8 cellular contexts compared by ENCODE assay signal in the genomic region with DNA sequence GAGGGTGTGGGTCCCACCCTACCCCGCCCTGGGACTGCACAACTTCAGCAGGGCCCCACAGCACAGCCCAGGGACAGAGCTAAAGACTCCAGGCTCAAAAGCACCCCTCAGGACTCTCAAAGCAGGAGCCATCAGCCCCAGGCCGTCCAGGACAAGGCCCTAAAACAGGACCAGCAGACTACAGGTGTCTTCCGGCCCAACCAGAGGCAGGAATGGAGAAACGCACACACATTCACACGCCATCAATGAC. TPM values are rescaled to one million over a fixed set of nuclear protein-coding genes. Genes with fewer than 3 reads are reported as not detected.
DNase-seq lines count a peak whose midpoint lies in the region; ATAC-seq and TF ChIP-seq lines count a peak whose summit lies in the region.

No MANE protein-coding gene starts in this region.

- ATAC-seq in omental fat pad (ENCODE audit: low FRiP score) (peak; percentile 47), HG03354 (IDR thresholded peaks at IDR 0.05; ENCODE audit: poor library complexity, severe bottlenecking, unreplicated experiment) (no peak)

- H3K4me3 ChIP-seq in PC-9 (peak overlapping the region; percentile 62), esophagus (ENCODE audit: low read depth in 1 of 2, low read length in 2 of 2) (peak overlapping the region; percentile 58 to 72)

- H3K36me3 ChIP-seq in PC-9 (ENCODE audit: low read depth), result no peaks in the 10 kb centered on the region
- peaks cover 8 to 20% of the 10 kb centered on the region in 2 donors for H3K36me3 ChIP-seq in esophagus (ENCODE audit: control insufficient read depth in 2 of 2, insufficient read depth in 2 of 2, low read length in 1 of 2)

- no peaks in the 10 kb centered on the region for H3K27me3 ChIP-seq in PC-9 (ENCODE audit: insufficient read depth, low read depth)
- no peaks in the 10 kb centered on the region for H3K27me3 ChIP-seq in esophagus (ENCODE audit: control insufficient read depth in 1 of 2, insufficient read depth in 2 of 2, low read length in 2 of 2)

- H3K4me2 ChIP-seq in PC-9, result peak overlapping the region; percentile 70

- POLR2A ChIA-PET in PC-9 (lab: Charles Lee; ENCODE audit: unreplicated experiment) (interaction anchor here (0.6 to 1.1 kb wide), 4 partner anchors 21 to 284 kb away, joined by 4 to 9 read pairs (median 4); a partner anchor contains a TSS), GM10248 (lab: Yijun Ruan, JAX) (interaction anchor here (0.8 to 2.0 kb wide), 2 partner anchors 11 to 26 kb away, joined by 3 to 6 read pairs; a partner anchor contains a TSS)

- peaks cover 19% of the 10 kb centered on the region for H3K4me1 ChIP-seq in PC-9 (replicated peaks; ENCODE audit: insufficient read depth)
- H3K4me1 ChIP-seq in esophagus (ENCODE audit: control insufficient read depth in 2 of 2, insufficient read depth in 2 of 2, low read length in 1 of 2), result peaks cover 19 to 25% of the 10 kb centered on the region in 2 donors

- WGBS in esophagus, 2 donors, result 1 to 2% methylated on average over 5 of the region's 5 CpGs

- peak; percentile 62 for DNase-seq in DMS 273 (lab: John Stamatoyannopoulos, UW; ENCODE audit: unreplicated experiment)
- DNase-seq in DMS 273 treated with DMSO at 0.1 percent for 48 hours (lab: John Stamatoyannopoulos, UW), result no peak
- peak in 1 of 2 experiments; percentile 59 for DNase-seq in PC-9
- no peak for DNase-seq in omental fat pad (ENCODE audit: low spot score)
- DNase-seq in GM10248 (ENCODE audit: extremely low spot score), result no peak
- no peak for DNase-seq in stimulated activated CD4-positive, alpha-beta T cell treated with anti-CD3 and anti-CD28 coated beads, Interleukin-1b, Interleukin-23, amount 100 ng/mL, for 48 hours

- H2AFZ ChIP-seq in PC-9, result peak overlapping the region; percentile 69

- H3K27ac ChIP-seq in PC-9, result peak overlapping the region; percentile 68
- peak overlapping the region; percentile 97 to 100 for H3K27ac ChIP-seq in esophagus (ENCODE audit: low read depth in 2 of 2, low read length in 1 of 2)

- CTCF ChIA-PET in PC-9 (lab: Charles Lee), result interaction anchor here (0.6 to 0.8 kb wide), 2 partner anchors 29 to 282 kb away, joined by 4 to 9 read pairs; no protein-coding TSS in a partner anchor
- CTCF ChIA-PET in GM10248 (lab: Yijun Ruan, JAX), result interaction anchor here (0.8 to 5.8 kb wide), 15 partner anchors 10 to 86 kb away, joined by 3 to 37 read pairs (median 6); a partner anchor contains a TSS

- no peak for TF ChIP-seq CTCF in PC-9 (conservative IDR thresholded peaks at IDR 0.05)
- no peak for TF ChIP-seq CTCF in omental fat pad (IDR thresholded peaks at IDR 0.05)
- no peak for TF ChIP-seq CTCF in GM10248 (IDR thresholded peaks at IDR 0.05; ENCODE audit: control extremely low read depth, extremely low read depth, low read depth, missing control alignments)

- H3F3A ChIP-seq in PC-9 (ENCODE audit: insufficient read depth, low read depth), result peaks cover 8% of the 10 kb centered on the region; the same call in 1 of the 2 replicates

- H3K9me3 ChIP-seq in PC-9 (ENCODE audit: insufficient read depth, low read depth), result no peaks in the 10 kb centered on the region
- H3K9me3 ChIP-seq in esophagus (ENCODE audit: control insufficient read depth in 2 of 2, insufficient read depth in 1 of 2, low read depth in 1 of 2, low read length in 1 of 2), result no peaks in the 10 kb centered on the region

- peaks cover 20% of the 10 kb centered on the region for H3K79me2 ChIP-seq in PC-9 (ENCODE audit: low read depth)

- BruUV-seq in PC-9 (replicated peaks; lab: Mats Ljungman, UMichigan), result TSS peak; percentile 71

- no peaks in the 10 kb centered on the region for H3K9me2 ChIP-seq in PC-9 (ENCODE audit: insufficient read depth)

- intact Hi-C loops in PC-9 (cut with micrococcal nuclease; ENCODE audit: unreplicated experiment), result no loop called here

- no peaks in the 10 kb centered on the region for H4K20me1 ChIP-seq in PC-9 (ENCODE audit: insufficient read depth)

RNA-seq across cellular contexts. Expression of a gene that starts 26.1 kb away (rescaled TPM):
- total RNA-seq in PC-9 (2021), result 6.9 and 8.5 TPM in 2 replicates
- 1 to 10 TPM; 4.9 to 5.7 TPM for polyA plus RNA-seq in esophagus
- total RNA-seq in omental fat pad, result 1 to 10 TPM; 4.0 to 6.5 (median 5.5) TPM

RNA-seq across cellular contexts. Expression of a gene that starts 31.4 kb away (rescaled TPM):
- total RNA-seq in PC-9 (2021) (133 and 141 TPM in 2 replicates), omental fat pad (100 to 1,000 TPM in 3 of 4 donors, 10 to 100 TPM in 1; 99.5 to 120 (median 118) TPM)
- 10 to 100 TPM; 54.0 to 94.9 TPM for polyA plus RNA-seq in esophagus

RNA-seq across cellular contexts. Expression of a gene that starts 32.5 kb away (rescaled TPM):
- total RNA-seq in PC-9 (2021), result 235 and 314 TPM in 2 replicates
- polyA plus RNA-seq in esophagus, result 100 to 1,000 TPM; 364 to 613 TPM
- 100 to 1,000 TPM; 239 to 266 (median 255) TPM for total RNA-seq in omental fat pad

RNA-seq across cellular contexts. Expression of a gene that starts 32.7 kb away (rescaled TPM):
- total RNA-seq in PC-9 (2021) (28.5 and 35.4 TPM in 2 replicates), omental fat pad (10 to 100 TPM; 11.6 to 15.1 (median 13.6) TPM)
- polyA plus RNA-seq in esophagus, result 10 to 100 TPM in 1 of 2 donors, 1 to 10 TPM in 1; 7.0 to 15.5 TPM

RNA-seq across cellular contexts. Expression of a gene that starts 42.7 kb away (rescaled TPM):
- total RNA-seq in PC-9 (2021) (97.7 and 120 TPM in 2 replicates), omental fat pad (10 to 100 TPM; 66.7 to 91.3 (median 77.1) TPM)
- 100 to 1,000 TPM in 1 of 2 donors, 10 to 100 TPM in 1; 73.4 to 298 TPM for polyA plus RNA-seq in esophagus
